In the genomic region with DNA sequence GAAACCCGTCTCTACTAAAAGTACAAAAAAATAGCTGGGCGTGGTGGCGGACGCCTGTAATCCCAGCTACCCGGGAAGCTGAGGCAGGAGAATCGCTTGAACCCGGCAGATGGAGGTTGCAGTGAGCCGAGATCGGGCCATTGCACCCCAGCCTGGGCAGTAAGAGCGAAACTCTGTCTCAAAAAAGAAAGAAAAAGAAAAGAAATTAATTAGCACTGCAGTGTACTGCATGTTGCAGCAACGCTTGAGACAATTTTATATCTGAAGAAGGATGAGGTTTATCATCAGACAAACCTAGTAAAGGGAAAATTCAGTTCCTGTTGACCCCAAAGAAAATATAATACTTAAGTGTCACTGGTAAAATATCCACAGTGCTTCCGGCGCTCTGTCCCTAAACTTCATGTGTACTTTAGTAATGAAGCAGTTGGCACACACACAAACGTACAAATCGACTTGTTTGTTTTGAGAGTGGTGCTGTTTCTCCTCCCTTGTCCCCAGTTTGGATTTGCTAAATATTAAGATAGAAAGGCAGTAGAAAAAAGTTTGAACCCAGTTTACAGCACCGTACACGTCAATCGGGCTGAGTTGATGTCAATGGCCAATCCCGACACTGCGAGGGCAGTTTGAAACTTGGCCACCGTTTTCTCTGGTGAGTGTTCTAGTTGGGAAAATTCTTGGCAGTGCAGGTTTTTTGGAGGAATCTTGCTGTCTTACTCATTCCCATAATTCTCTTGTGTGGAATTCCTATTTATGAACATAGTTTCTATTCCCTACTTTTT, we compare ENCODE assay signal across 8 cellular contexts.
DNase-seq lines count a peak whose midpoint lies in the region; ATAC-seq, FAIRE-seq and TF ChIP-seq lines count a peak whose summit lies in the region.

No MANE protein-coding gene starts in this region.

- no peaks in the 10 kb centered on the region for H3K9me3 ChIP-seq in liver (ENCODE audit: control insufficient read depth in 4 of 4, low read length in 3 of 4)
- no peaks in the 10 kb centered on the region for H3K9me3 ChIP-seq in aorta (ENCODE audit: control insufficient read depth, low read length)

- FAIRE-seq in A204.1 (lab: Jason Lieb, UNC) = peak; percentile 96

- H3K36me3 ChIP-seq in brain microvascular endothelial cell (replicated peaks) (no peaks in the 10 kb centered on the region), liver (ENCODE audit: control insufficient read depth in 4 of 4, insufficient read depth in 3 of 4, low read depth in 1 of 4, low read length in 3 of 4) (peaks cover 0 to under 1% (median 0%) of the 10 kb centered on the region in 4 donors), aorta (ENCODE audit: control insufficient read depth in 1 of 2, insufficient read depth in 2 of 2, low read length in 1 of 2) (no peaks in the 10 kb centered on the region)

- H3K4me1 ChIP-seq in liver (ENCODE audit: control insufficient read depth in 4 of 4, insufficient read depth in 4 of 4, low read length in 3 of 4) (peaks cover 0 to 28% (median 9%) of the 10 kb centered on the region in 4 donors), aorta (ENCODE audit: control insufficient read depth in 1 of 2, insufficient read depth in 2 of 2, low read length in 2 of 2) (no peaks in the 10 kb centered on the region)

- in situ Hi-C loops in brain microvascular endothelial cell (cut with HindIII; ENCODE audit: low pct_ligation_motif_present, low sequenced_read_pairs) = no loop called here

- DNase-seq in ELR (ENCODE audit: low read depth) (peak; percentile 91), NCI-H226 (peak; percentile 79), brain microvascular endothelial cell (peak; percentile 65), aorta (peak; percentile 71 to 88), T-helper 9 cell (no peak)

- peak overlapping the region; percentile 61 for H3K4me3 ChIP-seq in brain microvascular endothelial cell (ENCODE audit: low read depth, low read length)
- H3K4me3 ChIP-seq in liver (ENCODE audit: low read depth in 1 of 3, low read length in 3 of 3) = peak overlapping the region; percentile 46 to 87 (median 84)
- peak overlapping the region; percentile 79 to 82 for H3K4me3 ChIP-seq in aorta (ENCODE audit: low read length in 2 of 2)

- TF ChIP-seq CTCF in brain microvascular endothelial cell (IDR thresholded peaks at IDR 0.05; ENCODE audit: low read depth, low read length, missing control alignments) (no peak), liver (IDR thresholded peaks at IDR 0.05; ENCODE audit: low read depth, low read length, missing input control) (no peak)

- peak; percentile 48 for ATAC-seq in aorta (ENCODE audit: low FRiP score)
- ATAC-seq in GM21528 (IDR thresholded peaks at IDR 0.05; ENCODE audit: low FRiP score, unreplicated experiment) = no peak

- no peaks in the 10 kb centered on the region for H3K27me3 ChIP-seq in brain microvascular endothelial cell (replicated peaks)
- no peaks in the 10 kb centered on the region for H3K27me3 ChIP-seq in liver (ENCODE audit: control insufficient read depth in 4 of 4, insufficient read depth in 4 of 4, low read length in 3 of 4)
- H3K27me3 ChIP-seq in aorta (ENCODE audit: control insufficient read depth in 1 of 2, insufficient read depth in 2 of 2, low read length in 1 of 2) = no peaks in the 10 kb centered on the region

- peak overlapping the region; percentile 78 to 94 for H3K9ac ChIP-seq in liver (ENCODE audit: low read depth in 1 of 2, low read length in 2 of 2)

- TF ChIP-seq RAD21 in liver (IDR thresholded peaks at IDR 0.05) = no peak

- intact Hi-C loops in aorta (cut with DNase I) = loop anchor here in 1 of 2 donors (2.0 kb wide), 2 partner anchors 25 to 55 kb away; a partner anchor contains a TSS

- H3K27ac ChIP-seq in brain microvascular endothelial cell (peak overlapping the region; percentile 96), liver (ENCODE audit: low read depth in 1 of 2, low read length in 2 of 2) (peak overlapping the region; percentile 99), aorta (ENCODE audit: low read depth in 1 of 2, low read length in 2 of 2) (peak overlapping the region in 1 of 2 donors; percentile 97)

- under 1% methylated on average over 21 of the region's 21 CpGs for WGBS in liver
- 0 to 1% methylated on average over 21 of the region's 21 CpGs for WGBS in aorta, 2 donors

TF ChIP-seq in liver, 16 proteins besides CTCF, POLR2A, EP300 and RAD21:
- TF ChIP-seq FOXA1 (IDR thresholded peaks at IDR 0.05) (no peak), HNF4A (conservative IDR thresholded peaks at IDR 0.05) (peak in 1 of 2 donors; percentile 21), RXRA (IDR thresholded peaks at IDR 0.05) (peak in 1 of 2 donors; percentile 46), FOXA2 (IDR thresholded peaks at IDR 0.05) (peak; percentile 76), SP1 (IDR thresholded peaks at IDR 0.05) (peak; percentile 32), EGR1 (IDR thresholded peaks at IDR 0.05; ENCODE audit: low read depth in 2 of 2) (no peak), NR2F2 (IDR thresholded peaks at IDR 0.05) (no peak), TAF1 (conservative IDR thresholded peaks at IDR 0.05) (no peak), GABPA (IDR thresholded peaks at IDR 0.05 in 1 of 2, conservative IDR thresholded peaks at IDR 0.05 in 1 of 2) (peak in 1 of 2 donors; percentile 20)
- TF ChIP-seq, protein P1, sequence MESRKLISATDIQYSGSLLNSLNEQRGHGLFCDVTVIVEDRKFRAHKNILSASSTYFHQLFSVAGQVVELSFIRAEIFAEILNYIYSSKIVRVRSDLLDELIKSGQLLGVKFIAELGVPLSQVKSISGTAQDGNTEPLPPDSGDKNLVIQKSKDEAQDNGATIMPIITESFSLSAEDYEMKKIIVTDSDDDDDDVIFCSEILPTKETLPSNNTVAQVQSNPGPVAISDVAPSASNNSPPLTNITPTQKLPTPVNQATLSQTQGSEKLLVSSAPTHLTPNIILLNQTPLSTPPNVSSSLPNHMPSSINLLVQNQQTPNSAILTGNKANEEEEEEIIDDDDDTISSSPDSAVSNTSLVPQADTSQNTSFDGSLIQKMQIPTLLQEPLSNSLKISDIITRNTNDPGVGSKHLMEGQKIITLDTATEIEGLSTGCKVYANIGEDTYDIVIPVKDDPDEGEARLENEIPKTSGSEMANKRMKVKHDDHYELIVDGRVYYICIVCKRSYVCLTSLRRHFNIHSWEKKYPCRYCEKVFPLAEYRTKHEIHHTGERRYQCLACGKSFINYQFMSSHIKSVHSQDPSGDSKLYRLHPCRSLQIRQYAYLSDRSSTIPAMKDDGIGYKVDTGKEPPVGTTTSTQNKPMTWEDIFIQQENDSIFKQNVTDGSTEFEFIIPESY (IDR thresholded peaks at IDR 0.05) = peak; percentile 70
- TF ChIP-seq, protein P2, sequence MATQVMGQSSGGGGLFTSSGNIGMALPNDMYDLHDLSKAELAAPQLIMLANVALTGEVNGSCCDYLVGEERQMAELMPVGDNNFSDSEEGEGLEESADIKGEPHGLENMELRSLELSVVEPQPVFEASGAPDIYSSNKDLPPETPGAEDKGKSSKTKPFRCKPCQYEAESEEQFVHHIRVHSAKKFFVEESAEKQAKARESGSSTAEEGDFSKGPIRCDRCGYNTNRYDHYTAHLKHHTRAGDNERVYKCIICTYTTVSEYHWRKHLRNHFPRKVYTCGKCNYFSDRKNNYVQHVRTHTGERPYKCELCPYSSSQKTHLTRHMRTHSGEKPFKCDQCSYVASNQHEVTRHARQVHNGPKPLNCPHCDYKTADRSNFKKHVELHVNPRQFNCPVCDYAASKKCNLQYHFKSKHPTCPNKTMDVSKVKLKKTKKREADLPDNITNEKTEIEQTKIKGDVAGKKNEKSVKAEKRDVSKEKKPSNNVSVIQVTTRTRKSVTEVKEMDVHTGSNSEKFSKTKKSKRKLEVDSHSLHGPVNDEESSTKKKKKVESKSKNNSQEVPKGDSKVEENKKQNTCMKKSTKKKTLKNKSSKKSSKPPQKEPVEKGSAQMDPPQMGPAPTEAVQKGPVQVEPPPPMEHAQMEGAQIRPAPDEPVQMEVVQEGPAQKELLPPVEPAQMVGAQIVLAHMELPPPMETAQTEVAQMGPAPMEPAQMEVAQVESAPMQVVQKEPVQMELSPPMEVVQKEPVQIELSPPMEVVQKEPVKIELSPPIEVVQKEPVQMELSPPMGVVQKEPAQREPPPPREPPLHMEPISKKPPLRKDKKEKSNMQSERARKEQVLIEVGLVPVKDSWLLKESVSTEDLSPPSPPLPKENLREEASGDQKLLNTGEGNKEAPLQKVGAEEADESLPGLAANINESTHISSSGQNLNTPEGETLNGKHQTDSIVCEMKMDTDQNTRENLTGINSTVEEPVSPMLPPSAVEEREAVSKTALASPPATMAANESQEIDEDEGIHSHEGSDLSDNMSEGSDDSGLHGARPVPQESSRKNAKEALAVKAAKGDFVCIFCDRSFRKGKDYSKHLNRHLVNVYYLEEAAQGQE (IDR thresholded peaks at IDR 0.05) = peak; percentile 55
- TF ChIP-seq, protein P3, sequence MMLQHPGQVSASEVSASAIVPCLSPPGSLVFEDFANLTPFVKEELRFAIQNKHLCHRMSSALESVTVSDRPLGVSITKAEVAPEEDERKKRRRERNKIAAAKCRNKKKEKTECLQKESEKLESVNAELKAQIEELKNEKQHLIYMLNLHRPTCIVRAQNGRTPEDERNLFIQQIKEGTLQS (IDR thresholded peaks at IDR 0.05) = no peak
- TF ChIP-seq, protein P4, sequence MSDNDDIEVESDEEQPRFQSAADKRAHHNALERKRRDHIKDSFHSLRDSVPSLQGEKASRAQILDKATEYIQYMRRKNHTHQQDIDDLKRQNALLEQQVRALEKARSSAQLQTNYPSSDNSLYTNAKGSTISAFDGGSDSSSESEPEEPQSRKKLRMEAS (IDR thresholded peaks at IDR 0.05) = peak; percentile 19
